ENCODE assay signal across 23 cellular contexts in genomic region chr3:117669761-117670160, GRCh38.
DNase-seq lines count a peak whose midpoint lies in the region; ATAC-seq, FAIRE-seq and TF ChIP-seq lines count a peak whose summit lies in the region.
"Had no signal": no experiment of that assay in that cellular context is flagged by ENCODE, and none has a peak within 500 bp of the region (broad histone marks: within the 10 kb centered on the region; RNA-seq: fewer than 3 reads in every experiment).

No MANE protein-coding gene starts in this region.

- H3K9ac ChIP-seq in neural cell (ENCODE audit: low read length) = no peak overlapping the region

- no peaks in the 10 kb centered on the region for H3F3A ChIP-seq in neural cell (ENCODE audit: insufficient read depth, low read length, poor library complexity, severe bottlenecking)

- no peak for FAIRE-seq in D721Med (lab: Jason Lieb, UNC)
- FAIRE-seq: GM12878, H1 had no signal

- no peak for TF ChIP-seq RAD21 in neural cell (conservative IDR thresholded peaks at IDR 0.05)

- H3K79me2 ChIP-seq in neural cell (replicated peaks; ENCODE audit: insufficient read depth, low read length) = no peaks in the 10 kb centered on the region

- H3K27ac ChIP-seq in neural cell (ENCODE audit: low read length) = peak overlapping the region; percentile 7

- no peak for TF ChIP-seq EP300 in neural cell (conservative IDR thresholded peaks at IDR 0.05; ENCODE audit: poor library complexity, severe bottlenecking)

- H3K9me2 ChIP-seq in neural cell (ENCODE audit: insufficient read depth, low read length) = no peaks in the 10 kb centered on the region

- ATAC-seq in GM19397 (IDR thresholded peaks at IDR 0.05; ENCODE audit: unreplicated experiment) = no peak
- ATAC-seq: GM12878, Panc1 had no signal

- DNase-seq in NCI-H345 (lab: John Stamatoyannopoulos, UW) (peak; percentile 19), NCI-H345 treated with DMSO at 0.1 percent for 48 hours (lab: John Stamatoyannopoulos, UW; ENCODE audit: unreplicated experiment) (no peak), NCI-H2227 treated with DMSO at 0.1 percent for 48 hours (lab: John Stamatoyannopoulos, UW) (peak; percentile 87), C1 segment of cervical spinal cord (lab: John Stamatoyannopoulos, UW) (no peak), D721Med (ENCODE audit: insufficient read length, low spot score) (no peak)
- DNase-seq: CD4-positive, alpha-beta T cell; DMS79; EL; GDM1; HCEC 1CT; KBM-7; MG63; NCI-H1105 treated with DMSO at 0.1 percent for 48 hours; NCI-H1930; NCI-H446; NCI-H524 treated with DMSO at 0.1 percent for 48 hours; SHP77 treated with DMSO at 0.1 percent for 48 hours; T-helper 1 cell had no signal

- H3K9me3 ChIP-seq in neural cell (ENCODE audit: low read length) = no peaks in the 10 kb centered on the region
- H3K9me3 ChIP-seq: MG63 had no signal

- TF ChIP-seq CTCF in neural cell (IDR thresholded peaks at IDR 0.05; ENCODE audit: poor library complexity, severe bottlenecking) (no peak), D721Med (IDR thresholded peaks at IDR 0.05; ENCODE audit: insufficient read depth, missing control alignments) (no peak)

- no peaks in the 10 kb centered on the region for H4K20me1 ChIP-seq in neural cell (ENCODE audit: insufficient read depth)

- no peaks in the 10 kb centered on the region for H3K36me3 ChIP-seq in neural cell (ENCODE audit: insufficient read depth, low read length)
- H3K36me3 ChIP-seq: MG63 had no signal

- no peak overlapping the region for H3K4me2 ChIP-seq in neural cell (ENCODE audit: low read length)

- no peak overlapping the region for H3K4me3 ChIP-seq in neural cell (ENCODE audit: low read length)
- H3K4me3 ChIP-seq: GM12878, MG63 had no signal

- no peaks in the 10 kb centered on the region for H3K27me3 ChIP-seq in neural cell (ENCODE audit: insufficient read depth, low read depth, low read length)
- H3K27me3 ChIP-seq: MG63 had no signal

- H2AFZ ChIP-seq in neural cell (ENCODE audit: low read depth, low read length) = no peak overlapping the region

TF ChIP-seq in neural cell, 6 proteins besides CTCF, POLR2A, EP300 and RAD21:
- TF ChIP-seq REST (IDR thresholded peaks at IDR 0.05; ENCODE audit: borderline replicate concordance) (no peak), MXI1 (conservative IDR thresholded peaks at IDR 0.05; ENCODE audit: poor library complexity, severe bottlenecking) (no peak), SMC3 (conservative IDR thresholded peaks at IDR 0.05; ENCODE audit: poor library complexity) (no peak)

Comparison
In these comparisons a context has a peak if more than half of its experiments do, and no peak if none do; other contexts are left out.
1. DNase-seq: peak in NCI-H345 (single experiment) and NCI-H2227 treated with DMSO at 0.1 percent for 48 hours (single experiment); none in NCI-H345 treated with DMSO at 0.1 percent for 48 hours (single experiment), C1 segment of cervical spinal cord (0 of 14) and D721Med (single experiment).